1 cellular context compared by ENCODE assay signal in the genomic region with DNA sequence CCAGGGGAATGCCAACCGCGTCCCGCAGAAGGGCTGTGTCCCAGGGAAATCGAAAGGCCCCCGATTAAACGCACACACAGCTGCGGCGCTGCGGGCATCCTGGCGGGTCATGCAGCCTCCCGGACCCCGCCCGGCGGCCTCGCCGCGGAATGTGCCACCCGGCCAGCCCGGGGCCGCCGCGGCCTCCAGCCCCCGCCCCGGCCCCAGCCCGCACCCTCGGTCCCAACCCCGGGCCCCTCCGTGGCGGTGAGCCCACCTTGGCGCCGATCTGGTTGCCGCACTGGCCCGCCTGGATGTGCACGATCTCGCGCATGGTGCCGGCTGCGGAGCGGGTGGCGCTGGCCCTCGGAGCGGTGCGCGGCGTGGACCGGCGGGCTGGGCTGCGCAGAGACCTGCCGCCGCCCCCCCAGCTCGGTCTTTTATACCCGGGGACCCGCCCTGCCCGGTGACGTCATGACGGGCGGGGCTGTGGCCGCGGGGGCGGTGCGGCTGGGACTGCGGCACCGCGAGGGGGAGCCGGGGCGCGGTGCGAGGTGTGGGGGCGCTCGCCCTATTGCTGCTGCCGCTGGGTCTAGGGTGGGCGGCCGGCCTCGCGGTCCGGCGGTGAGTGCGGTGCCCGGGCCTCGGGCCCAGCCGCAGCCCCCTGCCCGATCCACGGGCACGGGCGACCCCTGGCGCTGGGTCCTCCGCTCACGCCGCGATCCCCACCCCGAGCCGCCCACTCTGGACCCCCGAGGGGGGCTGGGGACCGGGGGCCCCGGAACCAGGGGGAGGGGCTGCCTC.
TF ChIP-seq lines count a peak whose summit lies in the region.

A gene (minus strand): TSS at position 394 of the 783 bp plus-strand sequence. CDS start 81 bp downstream, at position 313.

TF ChIP-seq in HepG2, 621 proteins besides CTCF, POLR2A, EP300 and RAD21 (continues in another document):
- TF ChIP-seq, protein P1, sequence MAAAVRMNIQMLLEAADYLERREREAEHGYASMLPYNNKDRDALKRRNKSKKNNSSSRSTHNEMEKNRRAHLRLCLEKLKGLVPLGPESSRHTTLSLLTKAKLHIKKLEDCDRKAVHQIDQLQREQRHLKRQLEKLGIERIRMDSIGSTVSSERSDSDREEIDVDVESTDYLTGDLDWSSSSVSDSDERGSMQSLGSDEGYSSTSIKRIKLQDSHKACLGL (CRISPR knock-in tag; IDR thresholded peaks at IDR 0.05): peak; percentile 74
- TF ChIP-seq TAF15 (IDR thresholded peaks at IDR 0.05; ENCODE audit: low read depth, low read length, poor library complexity, severe bottlenecking) (no peak), NCOR1 (IDR thresholded peaks at IDR 0.05; ENCODE audit: borderline replicate concordance, low read length) (no peak), SMAD3 (CRISPR knock-in tag; IDR thresholded peaks at IDR 0.05) (no peak; the same call in 1 of the 2 replicates), CHD4 (IDR thresholded peaks at IDR 0.05; ENCODE audit: borderline replicate concordance, low read length) (no peak), ZIK1 (CRISPR knock-in tag; IDR thresholded peaks at IDR 0.05; ENCODE audit: borderline replicate concordance, low read depth) (peak; percentile 57; the same call in 1 of the 2 replicates), ZNF746 (CRISPR knock-in tag; IDR thresholded peaks at IDR 0.05) (peak; percentile 44; the same call in 1 of the 2 replicates), ZNF773 (CRISPR knock-in tag; IDR thresholded peaks at IDR 0.05; ENCODE audit: borderline replicate concordance) (no peak), ZNF839 (CRISPR knock-in tag; IDR thresholded peaks at IDR 0.05; ENCODE audit: borderline replicate concordance) (no peak), MTF2 (CRISPR knock-in tag; IDR thresholded peaks at IDR 0.05; ENCODE audit: borderline replicate concordance) (peak; percentile 61; the same call in 1 of the 2 replicates), KMT2B (CRISPR knock-in tag; IDR thresholded peaks at IDR 0.05) (no peak; the same call in 1 of the 2 replicates), PHF20 (CRISPR knock-in tag; IDR thresholded peaks at IDR 0.05) (no peak), ZBTB1 (CRISPR knock-in tag; IDR thresholded peaks at IDR 0.05; ENCODE audit: borderline replicate concordance) (no peak), ZNF550 (CRISPR knock-in tag; IDR thresholded peaks at IDR 0.05; ENCODE audit: borderline replicate concordance) (no peak), MBD4 (IDR thresholded peaks at IDR 0.05; ENCODE audit: borderline replicate concordance, low read length) (no peak), ZNF138 (CRISPR knock-in tag; IDR thresholded peaks at IDR 0.05; ENCODE audit: low read depth) (0 out of 2 replicates have a peak, but pooled peaks have one; percentile 57), NCOA5 (CRISPR knock-in tag; IDR thresholded peaks at IDR 0.05) (no peak), SNAPC2 (CRISPR knock-in tag; IDR thresholded peaks at IDR 0.05) (no peak), DPF2 (CRISPR knock-in tag; IDR thresholded peaks at IDR 0.05; ENCODE audit: borderline replicate concordance, low read depth) (no peak), IKZF4 (CRISPR knock-in tag; IDR thresholded peaks at IDR 0.05; ENCODE audit: borderline replicate concordance, low read depth, not compliant biosample characterization) (no peak), GFI1 (CRISPR knock-in tag; IDR thresholded peaks at IDR 0.05; ENCODE audit: borderline replicate concordance) (peak; percentile 64; the same call in 1 of the 2 replicates), CHD2 (IDR thresholded peaks at IDR 0.05; ENCODE audit: low read depth, low read length) (no peak), ZNF552 (CRISPR knock-in tag; IDR thresholded peaks at IDR 0.05; ENCODE audit: borderline replicate concordance) (no peak), CHCHD3 (CRISPR knock-in tag; IDR thresholded peaks at IDR 0.05) (peak; percentile 97; the same call in 1 of the 2 replicates), ZNF556 (CRISPR knock-in tag; IDR thresholded peaks at IDR 0.05; ENCODE audit: borderline replicate concordance) (peak; percentile 67; the same call in 1 of the 2 replicates), KAT8 (CRISPR knock-in tag; IDR thresholded peaks at IDR 0.05) (0 out of 2 replicates have a peak, but pooled peaks have one; percentile 52)
- TF ChIP-seq, protein P2, sequence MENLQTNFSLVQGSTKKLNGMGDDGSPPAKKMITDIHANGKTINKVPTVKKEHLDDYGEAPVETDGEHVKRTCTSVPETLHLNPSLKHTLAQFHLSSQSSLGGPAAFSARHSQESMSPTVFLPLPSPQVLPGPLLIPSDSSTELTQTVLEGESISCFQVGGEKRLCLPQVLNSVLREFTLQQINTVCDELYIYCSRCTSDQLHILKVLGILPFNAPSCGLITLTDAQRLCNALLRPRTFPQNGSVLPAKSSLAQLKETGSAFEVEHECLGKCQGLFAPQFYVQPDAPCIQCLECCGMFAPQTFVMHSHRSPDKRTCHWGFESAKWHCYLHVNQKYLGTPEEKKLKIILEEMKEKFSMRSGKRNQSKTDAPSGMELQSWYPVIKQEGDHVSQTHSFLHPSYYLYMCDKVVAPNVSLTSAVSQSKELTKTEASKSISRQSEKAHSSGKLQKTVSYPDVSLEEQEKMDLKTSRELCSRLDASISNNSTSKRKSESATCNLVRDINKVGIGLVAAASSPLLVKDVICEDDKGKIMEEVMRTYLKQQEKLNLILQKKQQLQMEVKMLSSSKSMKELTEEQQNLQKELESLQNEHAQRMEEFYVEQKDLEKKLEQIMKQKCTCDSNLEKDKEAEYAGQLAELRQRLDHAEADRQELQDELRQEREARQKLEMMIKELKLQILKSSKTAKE (CRISPR knock-in tag; IDR thresholded peaks at IDR 0.05; ENCODE audit: borderline replicate concordance): peak; percentile 54; the same call in 1 of the 2 replicates
- TF ChIP-seq, protein P3, sequence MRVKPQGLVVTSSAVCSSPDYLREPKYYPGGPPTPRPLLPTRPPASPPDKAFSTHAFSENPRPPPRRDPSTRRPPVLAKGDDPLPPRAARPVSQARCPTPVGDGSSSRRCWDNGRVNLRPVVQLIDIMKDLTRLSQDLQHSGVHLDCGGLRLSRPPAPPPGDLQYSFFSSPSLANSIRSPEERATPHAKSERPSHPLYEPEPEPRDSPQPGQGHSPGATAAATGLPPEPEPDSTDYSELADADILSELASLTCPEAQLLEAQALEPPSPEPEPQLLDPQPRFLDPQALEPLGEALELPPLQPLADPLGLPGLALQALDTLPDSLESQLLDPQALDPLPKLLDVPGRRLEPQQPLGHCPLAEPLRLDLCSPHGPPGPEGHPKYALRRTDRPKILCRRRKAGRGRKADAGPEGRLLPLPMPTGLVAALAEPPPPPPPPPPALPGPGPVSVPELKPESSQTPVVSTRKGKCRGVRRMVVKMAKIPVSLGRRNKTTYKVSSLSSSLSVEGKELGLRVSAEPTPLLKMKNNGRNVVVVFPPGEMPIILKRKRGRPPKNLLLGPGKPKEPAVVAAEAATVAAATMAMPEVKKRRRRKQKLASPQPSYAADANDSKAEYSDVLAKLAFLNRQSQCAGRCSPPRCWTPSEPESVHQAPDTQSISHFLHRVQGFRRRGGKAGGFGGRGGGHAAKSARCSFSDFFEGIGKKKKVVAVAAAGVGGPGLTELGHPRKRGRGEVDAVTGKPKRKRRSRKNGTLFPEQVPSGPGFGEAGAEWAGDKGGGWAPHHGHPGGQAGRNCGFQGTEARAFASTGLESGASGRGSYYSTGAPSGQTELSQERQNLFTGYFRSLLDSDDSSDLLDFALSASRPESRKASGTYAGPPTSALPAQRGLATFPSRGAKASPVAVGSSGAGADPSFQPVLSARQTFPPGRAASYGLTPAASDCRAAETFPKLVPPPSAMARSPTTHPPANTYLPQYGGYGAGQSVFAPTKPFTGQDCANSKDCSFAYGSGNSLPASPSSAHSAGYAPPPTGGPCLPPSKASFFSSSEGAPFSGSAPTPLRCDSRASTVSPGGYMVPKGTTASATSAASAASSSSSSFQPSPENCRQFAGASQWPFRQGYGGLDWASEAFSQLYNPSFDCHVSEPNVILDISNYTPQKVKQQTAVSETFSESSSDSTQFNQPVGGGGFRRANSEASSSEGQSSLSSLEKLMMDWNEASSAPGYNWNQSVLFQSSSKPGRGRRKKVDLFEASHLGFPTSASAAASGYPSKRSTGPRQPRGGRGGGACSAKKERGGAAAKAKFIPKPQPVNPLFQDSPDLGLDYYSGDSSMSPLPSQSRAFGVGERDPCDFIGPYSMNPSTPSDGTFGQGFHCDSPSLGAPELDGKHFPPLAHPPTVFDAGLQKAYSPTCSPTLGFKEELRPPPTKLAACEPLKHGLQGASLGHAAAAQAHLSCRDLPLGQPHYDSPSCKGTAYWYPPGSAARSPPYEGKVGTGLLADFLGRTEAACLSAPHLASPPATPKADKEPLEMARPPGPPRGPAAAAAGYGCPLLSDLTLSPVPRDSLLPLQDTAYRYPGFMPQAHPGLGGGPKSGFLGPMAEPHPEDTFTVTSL (CRISPR knock-in tag; IDR thresholded peaks at IDR 0.05; ENCODE audit: borderline replicate concordance): peak; percentile 22; the same call in 1 of the 2 replicates
- TF ChIP-seq, protein P4, sequence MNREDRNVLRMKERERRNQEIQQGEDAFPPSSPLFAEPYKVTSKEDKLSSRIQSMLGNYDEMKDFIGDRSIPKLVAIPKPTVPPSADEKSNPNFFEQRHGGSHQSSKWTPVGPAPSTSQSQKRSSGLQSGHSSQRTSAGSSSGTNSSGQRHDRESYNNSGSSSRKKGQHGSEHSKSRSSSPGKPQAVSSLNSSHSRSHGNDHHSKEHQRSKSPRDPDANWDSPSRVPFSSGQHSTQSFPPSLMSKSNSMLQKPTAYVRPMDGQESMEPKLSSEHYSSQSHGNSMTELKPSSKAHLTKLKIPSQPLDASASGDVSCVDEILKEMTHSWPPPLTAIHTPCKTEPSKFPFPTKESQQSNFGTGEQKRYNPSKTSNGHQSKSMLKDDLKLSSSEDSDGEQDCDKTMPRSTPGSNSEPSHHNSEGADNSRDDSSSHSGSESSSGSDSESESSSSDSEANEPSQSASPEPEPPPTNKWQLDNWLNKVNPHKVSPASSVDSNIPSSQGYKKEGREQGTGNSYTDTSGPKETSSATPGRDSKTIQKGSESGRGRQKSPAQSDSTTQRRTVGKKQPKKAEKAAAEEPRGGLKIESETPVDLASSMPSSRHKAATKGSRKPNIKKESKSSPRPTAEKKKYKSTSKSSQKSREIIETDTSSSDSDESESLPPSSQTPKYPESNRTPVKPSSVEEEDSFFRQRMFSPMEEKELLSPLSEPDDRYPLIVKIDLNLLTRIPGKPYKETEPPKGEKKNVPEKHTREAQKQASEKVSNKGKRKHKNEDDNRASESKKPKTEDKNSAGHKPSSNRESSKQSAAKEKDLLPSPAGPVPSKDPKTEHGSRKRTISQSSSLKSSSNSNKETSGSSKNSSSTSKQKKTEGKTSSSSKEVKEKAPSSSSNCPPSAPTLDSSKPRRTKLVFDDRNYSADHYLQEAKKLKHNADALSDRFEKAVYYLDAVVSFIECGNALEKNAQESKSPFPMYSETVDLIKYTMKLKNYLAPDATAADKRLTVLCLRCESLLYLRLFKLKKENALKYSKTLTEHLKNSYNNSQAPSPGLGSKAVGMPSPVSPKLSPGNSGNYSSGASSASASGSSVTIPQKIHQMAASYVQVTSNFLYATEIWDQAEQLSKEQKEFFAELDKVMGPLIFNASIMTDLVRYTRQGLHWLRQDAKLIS (CRISPR knock-in tag; IDR thresholded peaks at IDR 0.05): no peak
- TF ChIP-seq, protein P5, sequence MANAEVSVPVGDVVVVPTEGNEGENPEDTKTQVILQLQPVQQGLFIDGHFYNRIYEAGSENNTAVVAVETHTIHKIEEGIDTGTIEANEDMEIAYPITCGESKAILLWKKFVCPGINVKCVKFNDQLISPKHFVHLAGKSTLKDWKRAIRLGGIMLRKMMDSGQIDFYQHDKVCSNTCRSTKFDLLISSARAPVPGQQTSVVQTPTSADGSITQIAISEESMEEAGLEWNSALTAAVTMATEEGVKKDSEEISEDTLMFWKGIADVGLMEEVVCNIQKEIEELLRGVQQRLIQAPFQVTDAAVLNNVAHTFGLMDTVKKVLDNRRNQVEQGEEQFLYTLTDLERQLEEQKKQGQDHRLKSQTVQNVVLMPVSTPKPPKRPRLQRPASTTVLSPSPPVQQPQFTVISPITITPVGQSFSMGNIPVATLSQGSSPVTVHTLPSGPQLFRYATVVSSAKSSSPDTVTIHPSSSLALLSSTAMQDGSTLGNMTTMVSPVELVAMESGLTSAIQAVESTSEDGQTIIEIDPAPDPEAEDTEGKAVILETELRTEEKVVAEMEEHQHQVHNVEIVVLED (CRISPR knock-in tag; IDR thresholded peaks at IDR 0.05; ENCODE audit: borderline replicate concordance): no peak
- TF ChIP-seq, protein P6, sequence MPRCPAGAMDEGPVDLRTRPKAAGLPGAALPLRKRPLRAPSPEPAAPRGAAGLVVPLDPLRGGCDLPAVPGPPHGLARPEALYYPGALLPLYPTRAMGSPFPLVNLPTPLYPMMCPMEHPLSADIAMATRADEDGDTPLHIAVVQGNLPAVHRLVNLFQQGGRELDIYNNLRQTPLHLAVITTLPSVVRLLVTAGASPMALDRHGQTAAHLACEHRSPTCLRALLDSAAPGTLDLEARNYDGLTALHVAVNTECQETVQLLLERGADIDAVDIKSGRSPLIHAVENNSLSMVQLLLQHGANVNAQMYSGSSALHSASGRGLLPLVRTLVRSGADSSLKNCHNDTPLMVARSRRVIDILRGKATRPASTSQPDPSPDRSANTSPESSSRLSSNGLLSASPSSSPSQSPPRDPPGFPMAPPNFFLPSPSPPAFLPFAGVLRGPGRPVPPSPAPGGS (CRISPR knock-in tag; IDR thresholded peaks at IDR 0.05): peak; percentile 82
- TF ChIP-seq, protein P7, sequence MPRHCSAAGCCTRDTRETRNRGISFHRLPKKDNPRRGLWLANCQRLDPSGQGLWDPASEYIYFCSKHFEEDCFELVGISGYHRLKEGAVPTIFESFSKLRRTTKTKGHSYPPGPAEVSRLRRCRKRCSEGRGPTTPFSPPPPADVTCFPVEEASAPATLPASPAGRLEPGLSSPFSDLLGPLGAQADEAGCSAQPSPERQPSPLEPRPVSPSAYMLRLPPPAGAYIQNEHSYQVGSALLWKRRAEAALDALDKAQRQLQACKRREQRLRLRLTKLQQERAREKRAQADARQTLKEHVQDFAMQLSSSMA (CRISPR knock-in tag; IDR thresholded peaks at IDR 0.05): no peak
- TF ChIP-seq, protein P8, sequence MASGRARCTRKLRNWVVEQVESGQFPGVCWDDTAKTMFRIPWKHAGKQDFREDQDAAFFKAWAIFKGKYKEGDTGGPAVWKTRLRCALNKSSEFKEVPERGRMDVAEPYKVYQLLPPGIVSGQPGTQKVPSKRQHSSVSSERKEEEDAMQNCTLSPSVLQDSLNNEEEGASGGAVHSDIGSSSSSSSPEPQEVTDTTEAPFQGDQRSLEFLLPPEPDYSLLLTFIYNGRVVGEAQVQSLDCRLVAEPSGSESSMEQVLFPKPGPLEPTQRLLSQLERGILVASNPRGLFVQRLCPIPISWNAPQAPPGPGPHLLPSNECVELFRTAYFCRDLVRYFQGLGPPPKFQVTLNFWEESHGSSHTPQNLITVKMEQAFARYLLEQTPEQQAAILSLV (CRISPR knock-in tag; IDR thresholded peaks at IDR 0.05; ENCODE audit: borderline replicate concordance): peak; percentile 58
- TF ChIP-seq, protein P9, sequence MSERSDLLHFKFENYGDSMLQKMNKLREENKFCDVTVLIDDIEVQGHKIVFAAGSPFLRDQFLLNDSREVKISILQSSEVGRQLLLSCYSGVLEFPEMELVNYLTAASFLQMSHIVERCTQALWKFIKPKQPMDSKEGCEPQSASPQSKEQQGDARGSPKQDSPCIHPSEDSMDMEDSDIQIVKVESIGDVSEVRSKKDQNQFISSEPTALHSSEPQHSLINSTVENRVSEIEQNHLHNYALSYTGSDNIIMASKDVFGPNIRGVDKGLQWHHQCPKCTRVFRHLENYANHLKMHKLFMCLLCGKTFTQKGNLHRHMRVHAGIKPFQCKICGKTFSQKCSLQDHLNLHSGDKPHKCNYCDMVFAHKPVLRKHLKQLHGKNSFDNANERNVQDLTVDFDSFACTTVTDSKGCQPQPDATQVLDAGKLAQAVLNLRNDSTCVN (CRISPR knock-in tag; IDR thresholded peaks at IDR 0.05; ENCODE audit: borderline replicate concordance): peak; percentile 49; the same call in 1 of the 2 replicates
